Comparison of ENCODE assay signal across 14 cellular contexts in the genomic region with DNA sequence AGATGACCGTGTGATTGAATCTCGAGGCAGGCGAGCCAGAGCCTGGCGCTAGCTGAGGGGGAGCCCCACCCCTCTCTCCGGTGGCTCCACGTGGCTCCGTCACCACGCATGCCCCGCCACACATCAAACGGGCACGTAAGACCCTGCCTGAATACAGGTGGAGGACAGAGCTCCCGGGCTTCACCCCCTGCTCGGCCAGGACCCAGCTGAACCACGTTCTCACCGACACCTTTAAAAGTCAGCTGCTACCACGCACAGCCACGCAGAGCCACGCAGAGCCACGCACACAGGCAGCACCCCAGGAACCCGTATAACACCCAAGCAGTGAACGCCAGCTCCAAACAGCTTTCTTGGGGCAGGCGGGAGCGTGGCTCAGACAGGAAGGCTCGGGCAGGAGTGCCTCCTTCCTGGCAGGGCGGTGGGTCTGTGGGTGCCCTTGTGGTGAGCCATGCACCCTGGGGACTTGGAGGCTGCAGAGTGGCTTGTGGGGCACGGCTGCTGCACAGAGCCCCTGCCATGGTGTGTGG. TPM values are rescaled to one million over a fixed set of nuclear protein-coding genes. Genes with fewer than 3 reads are reported as not detected.
DNase-seq lines count a peak whose midpoint lies in the region; ATAC-seq and TF ChIP-seq lines count a peak whose summit lies in the region.
"Had no signal": no experiment of that assay in that cellular context is flagged by ENCODE, and none has a peak within 500 bp of the region (broad histone marks: within the 10 kb centered on the region; RNA-seq: fewer than 3 reads in every experiment).

No MANE protein-coding gene starts in this region.

- no peak for TF ChIP-seq CTCF in HFF-Myc (IDR thresholded peaks at IDR 0.05; ENCODE audit: low read depth, low read length, missing control alignments)

- H3K4me3 ChIP-seq in HFF-Myc (replicated peaks; ENCODE audit: low read depth, low read length) = 0 out of 2 replicates have a peak overlapping the region, but pooled peaks have one; percentile 5
- H3K4me3 ChIP-seq: mucosa of descending colon, SK-N-MC had no signal

- no peak for DNase-seq in HFF-Myc (ENCODE audit: extremely low read depth, low read depth)
- peak; percentile 55 for DNase-seq in activated CD4-positive, alpha-beta memory T cell treated with anti-CD3 and anti-CD28 coated beads for 36 hours
- peak in 2 of 3 experiments; percentile 24 to 29 for DNase-seq in effector memory CD8-positive, alpha-beta T cell
- peak; percentile 45 for DNase-seq in stimulated activated CD4-positive, alpha-beta T cell treated with anti-CD3 and anti-CD28 coated beads, Interleukin-4, amount 100 ng/mL, for 24 hours
- no peak for DNase-seq in NCI-H1417 (lab: John Stamatoyannopoulos, UW)
- DNase-seq: activated CD4-positive, CD25-positive, alpha-beta regulatory T cell treated with anti-CD3 and anti-CD28 coated beads, Interleukin-2, amount 50 U/mL, for 72 hours; HFFc6; NCI-H82 had no signal

- no peaks in the 10 kb centered on the region for H3K9me3 Mint-ChIP-seq in activated CD4-positive, alpha-beta memory T cell treated with anti-CD3 and anti-CD28 coated beads for 36 hours
- H3K9me3 Mint-ChIP-seq in effector memory CD8-positive, alpha-beta T cell = no peaks in the 10 kb centered on the region
- H3K9me3 Mint-ChIP-seq: HFFc6 had no signal

- ATAC-seq in effector memory CD8-positive, alpha-beta T cell (replicated peaks) = peak; percentile 62
- ATAC-seq in GM21576 (IDR thresholded peaks at IDR 0.05; ENCODE audit: unreplicated experiment) (no peak), GM19397 (IDR thresholded peaks at IDR 0.05; ENCODE audit: unreplicated experiment) (no peak), HG02840 (IDR thresholded peaks at IDR 0.05; ENCODE audit: low FRiP score, unreplicated experiment) (no peak)
- ATAC-seq: mucosa of descending colon had no signal

- peak overlapping the region; percentile 78 for H3K27ac Mint-ChIP-seq in activated CD4-positive, alpha-beta memory T cell treated with anti-CD3 and anti-CD28 coated beads for 36 hours
- H3K27ac Mint-ChIP-seq in effector memory CD8-positive, alpha-beta T cell = peak overlapping the region; percentile 81 to 86

- POLR2A ChIA-PET in activated CD4-positive, alpha-beta memory T cell treated with anti-CD3 and anti-CD28 coated beads for 36 hours (lab: Charles Lee) = interaction anchor here (0.8 kb wide), 1 partner anchor 12 kb away, joined by 3 read pairs; no protein-coding TSS in a partner anchor

- no peaks in the 10 kb centered on the region for H3K27me3 Mint-ChIP-seq in activated CD4-positive, alpha-beta memory T cell treated with anti-CD3 and anti-CD28 coated beads for 36 hours
- no peaks in the 10 kb centered on the region for H3K27me3 Mint-ChIP-seq in effector memory CD8-positive, alpha-beta T cell

- intact Hi-C loops in activated CD4-positive, alpha-beta memory T cell treated with anti-CD3 and anti-CD28 coated beads for 36 hours (cut with micrococcal nuclease) = no loop called here

- H3K4me3 Mint-ChIP-seq in activated CD4-positive, alpha-beta memory T cell treated with anti-CD3 and anti-CD28 coated beads for 36 hours = peak overlapping the region; percentile 59
- H3K4me3 Mint-ChIP-seq in effector memory CD8-positive, alpha-beta T cell = peak overlapping the region; percentile 98
- H3K4me3 Mint-ChIP-seq: HFFc6 had no signal

- peaks cover 51% of the 10 kb centered on the region for H3K4me1 Mint-ChIP-seq in activated CD4-positive, alpha-beta memory T cell treated with anti-CD3 and anti-CD28 coated beads for 36 hours (ENCODE audit: low read depth)
- H3K4me1 Mint-ChIP-seq in effector memory CD8-positive, alpha-beta T cell (ENCODE audit: low read depth in 2 of 2) = peaks cover 33 to 57% of the 10 kb centered on the region in 2 donors

- CTCF ChIA-PET in activated CD4-positive, alpha-beta memory T cell treated with anti-CD3 and anti-CD28 coated beads for 36 hours (lab: Charles Lee) = interaction anchor here (0.9 to 1.8 kb wide), 2 partner anchors 169 to 175 kb away, joined by 3 to 8 read pairs; a partner anchor contains a TSS

- H3K36me3 Mint-ChIP-seq in activated CD4-positive, alpha-beta memory T cell treated with anti-CD3 and anti-CD28 coated beads for 36 hours = peaks cover 38% of the 10 kb centered on the region
- peaks cover 56% of the 10 kb centered on the region for H3K36me3 Mint-ChIP-seq in effector memory CD8-positive, alpha-beta T cell (ENCODE audit: insufficient read depth)

RNA-seq across cellular contexts. Expression of a gene that starts 4.4 kb away (rescaled TPM):
- 10 to 100 TPM; 14.8 to 15.5 TPM for total RNA-seq in activated CD4-positive, alpha-beta memory T cell treated with anti-CD3 and anti-CD28 coated beads for 36 hours

RNA-seq across cellular contexts. Expression of a gene that starts 44.7 kb away (rescaled TPM):
- total RNA-seq in activated CD4-positive, alpha-beta memory T cell treated with anti-CD3 and anti-CD28 coated beads for 36 hours = 10 to 100 TPM; 62.6 to 63.2 TPM

RNA-seq across cellular contexts. Expression of a gene that starts 49.1 kb away (rescaled TPM):
- total RNA-seq in activated CD4-positive, alpha-beta memory T cell treated with anti-CD3 and anti-CD28 coated beads for 36 hours = not detected
- total RNA-seq: mucosa of descending colon, right lobe of liver had no signal

Comparison
In these comparisons a context has a peak if more than half of its experiments do, and no peak if none do; other contexts are left out.
1. DNase-seq: peak in activated CD4-positive, alpha-beta memory T cell treated with anti-CD3 and anti-CD28 coated beads for 36 hours (single experiment), effector memory CD8-positive, alpha-beta T cell (2 of 3) and stimulated activated CD4-positive, alpha-beta T cell treated with anti-CD3 and anti-CD28 coated beads, Interleukin-4, amount 100 ng/mL, for 24 hours (single experiment); none in HFF-Myc (single experiment) and NCI-H1417 (0 of 3).